29 cellular contexts compared by ENCODE assay signal in genomic region chr11:3382613-3383275, GRCh38. TPM values are rescaled to one million over a fixed set of nuclear protein-coding genes. Genes with fewer than 3 reads are reported as not detected.
DNase-seq lines count a peak whose midpoint lies in the region; ATAC-seq and TF ChIP-seq lines count a peak whose summit lies in the region.
"Had no signal": no experiment of that assay in that cellular context is flagged by ENCODE, and none has a peak within 500 bp of the region (broad histone marks: within the 10 kb centered on the region; RNA-seq: fewer than 3 reads in every experiment).

No MANE protein-coding gene starts in this region.

- H3K27ac Mint-ChIP-seq in activated CD4-positive, alpha-beta memory T cell treated with anti-CD3 and anti-CD28 coated beads for 36 hours, result no peak overlapping the region
- H3K27ac Mint-ChIP-seq: activated T-helper 1 cell treated with anti-CD3 and anti-CD28 coated beads, Interleukin-12 subunit alpha, Interleukin-12 subunit beta, Interleukin-2, Interleukin-4 antibody, amounts not matched to agents 30 ng/mL and 10 ng/mL and 1 ng/mL, durations not matched to agents 14 hours and 24 hours and 36 hours; B cell; dendritic cell treated with granulocyte-macrophage colony-stimulating factor and Interleukin-4, amounts not matched to agents 40 ng/mL and 50 ng/mL, for 4 days; mesothelial cell of epicardium; naive B cell; T-cell had no signal

- TF ChIP-seq CTCF in VCaP (conservative IDR thresholded peaks at IDR 0.05) (0 out of 2 replicates have a peak, but pooled peaks have one; percentile 6), GM10266 (IDR thresholded peaks at IDR 0.05; ENCODE audit: control insufficient read depth, insufficient read depth, low read depth, missing control alignments) (no peak)

- POLR2A ChIA-PET in activated CD4-positive, alpha-beta memory T cell treated with anti-CD3 and anti-CD28 coated beads for 36 hours (lab: Charles Lee), result no interaction called here

- H3K9me3 ChIP-seq in BLaER1, result peaks cover 24% of the 10 kb centered on the region
- H3K9me3 ChIP-seq in HUES48 (ENCODE audit: control insufficient read depth, insufficient read depth, low read length), result no peaks in the 10 kb centered on the region
- peaks cover 2% of the 10 kb centered on the region for H3K9me3 ChIP-seq in iPS-18c (ENCODE audit: control insufficient read depth, insufficient read depth, low read length)
- H3K9me3 ChIP-seq: body of pancreas, esophagus muscularis mucosa, neutrophil, prostate gland, tibial nerve had no signal

- peaks cover 13% of the 10 kb centered on the region for H3K4me1 Mint-ChIP-seq in activated CD4-positive, alpha-beta memory T cell treated with anti-CD3 and anti-CD28 coated beads for 36 hours (ENCODE audit: low read depth)

- ATAC-seq in GM21619 (IDR thresholded peaks at IDR 0.05; ENCODE audit: unreplicated experiment), result no peak
- ATAC-seq: A549, body of pancreas, sciatic nerve, T-cell had no signal

- H3K9ac ChIP-seq in BLaER1 (no peak overlapping the region), HUES48 (ENCODE audit: low read depth, low read length) (no peak overlapping the region)

- DNase-seq in GM10266 (ENCODE audit: extremely low spot score) (no peak), NCI-H1436 treated with DMSO at 0.1 percent for 48 hours (lab: John Stamatoyannopoulos, UW) (no peak)
- DNase-seq in activated CD4-positive, alpha-beta memory T cell treated with anti-CD3 and anti-CD28 coated beads for 36 hours, result no peak
- DNase-seq: activated naive CD4-positive, alpha-beta T cell treated with Interleukin-2 at 50 U/mL for 16 hours; body of pancreas; DMS 273 treated with DMSO at 0.1 percent for 48 hours; foreskin fibroblast; KBM-7; naive B cell; NCI-H1417; NCI-H774; stimulated activated CD4-positive, alpha-beta T cell treated with anti-CD3 and anti-CD28 coated beads, Interleukin-4, amount 100 ng/mL, for 1 hour; T-cell had no signal

- H3K4me1 ChIP-seq in BLaER1, result peaks cover 33% of the 10 kb centered on the region
- peaks cover 8% of the 10 kb centered on the region for H3K4me1 ChIP-seq in HUES48 (ENCODE audit: control insufficient read depth, insufficient read depth, low read length)
- H3K4me1 ChIP-seq: A549, prostate gland had no signal

- H3K27ac ChIP-seq in BLaER1 (no peak overlapping the region), HUES48 (ENCODE audit: low read depth, low read length) (no peak overlapping the region), VCaP (no peak overlapping the region)
- H3K27ac ChIP-seq: A549, body of pancreas, esophagus muscularis mucosa, neutrophil, prostate gland, tibial nerve had no signal

- H3K36me3 Mint-ChIP-seq in activated CD4-positive, alpha-beta memory T cell treated with anti-CD3 and anti-CD28 coated beads for 36 hours, result peaks cover 3% of the 10 kb centered on the region
- H3K36me3 Mint-ChIP-seq: T-cell had no signal

- H3K27me3 ChIP-seq in BLaER1 (no peaks in the 10 kb centered on the region), HUES48 (ENCODE audit: control insufficient read depth, insufficient read depth, low read length) (no peaks in the 10 kb centered on the region)
- H3K27me3 ChIP-seq: body of pancreas, esophagus muscularis mucosa, neutrophil, tibial nerve had no signal

- peak overlapping the region; percentile 24 for H3K4me2 ChIP-seq in BLaER1
- H3K4me2 ChIP-seq: A549 had no signal

- no peaks in the 10 kb centered on the region for H4K20me1 ChIP-seq in BLaER1

- no peaks in the 10 kb centered on the region for H3K9me3 Mint-ChIP-seq in activated CD4-positive, alpha-beta memory T cell treated with anti-CD3 and anti-CD28 coated beads for 36 hours
- H3K9me3 Mint-ChIP-seq: central memory CD8-positive, alpha-beta T cell; T-cell had no signal

- H3K36me3 ChIP-seq in BLaER1 (peaks cover under 1% of the 10 kb centered on the region; the same call in 1 of the 2 replicates), HUES48 (ENCODE audit: control insufficient read depth, insufficient read depth, low read length) (peaks cover 50% of the 10 kb centered on the region)
- H3K36me3 ChIP-seq: neutrophil, prostate gland had no signal

- H3K4me3 ChIP-seq in BLaER1 (no peak overlapping the region), HUES48 (ENCODE audit: low read depth, low read length) (peak overlapping the region; percentile 86), iPS-18c (ENCODE audit: insufficient read depth, low read depth, low read length) (peak overlapping the region; percentile 32)
- H3K4me3 ChIP-seq: A549, body of pancreas, esophagus muscularis mucosa, prostate gland, tibial nerve had no signal

- intact Hi-C loops in activated CD4-positive, alpha-beta memory T cell treated with anti-CD3 and anti-CD28 coated beads for 36 hours (cut with micrococcal nuclease), result no loop called here

- H3K27me3 Mint-ChIP-seq in activated CD4-positive, alpha-beta memory T cell treated with anti-CD3 and anti-CD28 coated beads for 36 hours, result no peaks in the 10 kb centered on the region

- no peak overlapping the region for H3K4me3 Mint-ChIP-seq in activated CD4-positive, alpha-beta memory T cell treated with anti-CD3 and anti-CD28 coated beads for 36 hours
- H3K4me3 Mint-ChIP-seq: activated T-helper 1 cell treated with anti-CD3 and anti-CD28 coated beads, Interleukin-12 subunit alpha, Interleukin-12 subunit beta, Interleukin-2, Interleukin-4 antibody, amounts not matched to agents 30 ng/mL and 10 ng/mL and 1 ng/mL, durations not matched to agents 14 hours and 24 hours and 36 hours; B cell; central memory CD8-positive, alpha-beta T cell; dendritic cell treated with granulocyte-macrophage colony-stimulating factor and Interleukin-4, amounts not matched to agents 40 ng/mL and 50 ng/mL, for 4 days; mesothelial cell of epicardium; naive B cell; T-cell had no signal

- CTCF ChIA-PET in activated CD4-positive, alpha-beta memory T cell treated with anti-CD3 and anti-CD28 coated beads for 36 hours (lab: Charles Lee), result interaction anchor here (1.9 kb wide), 1 partner anchor 26 kb away, joined by 9 read pairs; no protein-coding TSS in a partner anchor

RNA-seq across cellular contexts. Expression of gene ZNF195, which starts 3.8 kb away (rescaled TPM):
- total RNA-seq in activated CD4-positive, alpha-beta memory T cell treated with anti-CD3 and anti-CD28 coated beads for 36 hours, result 10 to 100 TPM; 33.8 to 34.3 TPM
